ENCODE assay signal across 8 cellular contexts in genomic region chr17:5607946-5608345, GRCh38.
"Had no signal": no experiment of that assay in that cellular context is flagged by ENCODE, and none has a peak within 500 bp of the region (broad histone marks: within the 10 kb centered on the region; RNA-seq: fewer than 3 reads in every experiment).

No MANE protein-coding gene starts in this region.

- H3K9me3 Mint-ChIP-seq: HFFc6 had no signal

- DNase-seq: GM23248, GOT3, H7, H9, HCEC 1CT, HFFc6 had no signal

- H3K4me3 Mint-ChIP-seq: GM23338, H9, HFFc6 had no signal

- ATAC-seq: GM23338, HCT116 had no signal

- H3K4me1 Mint-ChIP-seq: GM23338, H9 had no signal

- H3K27ac Mint-ChIP-seq: GM23338, H9, HFFc6 had no signal
